In genomic region chr11:130145328-130145812, GRCh38 we compare ENCODE assay signal across 15 cellular contexts. TPM values are rescaled to one million over a fixed set of nuclear protein-coding genes. Genes with fewer than 3 reads are reported as not detected.
DNase-seq lines count a peak whose midpoint lies in the region; ATAC-seq and TF ChIP-seq lines count a peak whose summit lies in the region.
"Had no signal": no experiment of that assay in that cellular context is flagged by ENCODE, and none has a peak within 500 bp of the region (broad histone marks: within the 10 kb centered on the region; RNA-seq: fewer than 3 reads in every experiment).

No MANE protein-coding gene starts in this region.

- no peaks in the 10 kb centered on the region for H3K27me3 ChIP-seq in duodenal mucosa (ENCODE audit: control insufficient read depth in 1 of 2, insufficient read depth in 2 of 2, low read length in 2 of 2)
- H3K27me3 ChIP-seq in brain microvascular endothelial cell (replicated peaks): no peaks in the 10 kb centered on the region
- H3K27me3 ChIP-seq: ascending aorta had no signal

- H3K4me1 Mint-ChIP-seq in natural killer cell: peaks cover 27 to 28% of the 10 kb centered on the region in 2 donors
- H3K4me1 Mint-ChIP-seq in natural killer cell treated with Interleukin-12 subunit alpha and Interleukin-12 subunit beta and Interleukin-15 and Interleukin-18, amount 100 ng/mL, for 72 hours (ENCODE audit: low read depth in 2 of 2): peaks cover 23 to 25% of the 10 kb centered on the region in 2 donors

- H3K27ac Mint-ChIP-seq in natural killer cell: peak overlapping the region; percentile 63 to 72
- peak overlapping the region in 1 of 2 donors; percentile 10 for H3K27ac Mint-ChIP-seq in natural killer cell treated with Interleukin-12 subunit alpha and Interleukin-12 subunit beta and Interleukin-15 and Interleukin-18, amount 100 ng/mL, for 72 hours
- H3K27ac Mint-ChIP-seq: activated T-cell treated with anti-CD3 and anti-CD28 coated beads, Interleukin-2, amount 50 U/mL, for 24 hours had no signal

- H3K36me3 ChIP-seq in duodenal mucosa (ENCODE audit: control insufficient read depth in 1 of 2, insufficient read depth in 2 of 2, low read length in 2 of 2) (peaks cover 14 to 26% of the 10 kb centered on the region in 2 donors), mucosa of descending colon (ENCODE audit: low read depth) (no peaks in the 10 kb centered on the region), brain microvascular endothelial cell (replicated peaks) (peaks cover 28% of the 10 kb centered on the region)

- DNase-seq in natural killer cell (no peak), mucosa of descending colon (peak in 1 of 3 donors; percentile 66), brain microvascular endothelial cell (no peak), NCI-H526 treated with DMSO at 0.1 percent for 48 hours (lab: John Stamatoyannopoulos, UW) (no peak), middle frontal gyrus (ENCODE audit: extremely low spot score, low spot score) (no peak)
- DNase-seq in natural killer cell treated with Interleukin-12 subunit alpha and Interleukin-12 subunit beta and Interleukin-15 and Interleukin-18, amount 100 ng/mL, for 72 hours (ENCODE audit: low spot score): no peak
- DNase-seq: activated T-cell treated with anti-CD3 and anti-CD28 coated beads, Interleukin-2, amount 50 U/mL, for 24 hours; GM23248; NCI-H2171; stimulated activated CD4-positive, alpha-beta T cell treated with anti-CD3 and anti-CD28 coated beads, Interleukin-4, amount 100 ng/mL, for 1 hour had no signal

- in situ Hi-C loops in brain microvascular endothelial cell (cut with HindIII; ENCODE audit: low pct_ligation_motif_present, low sequenced_read_pairs): loop anchor here (25.0 kb wide), 1 partner anchor 208 kb away; no protein-coding TSS in a partner anchor

- H3K4me1 ChIP-seq in duodenal mucosa (ENCODE audit: control insufficient read depth in 1 of 2, insufficient read depth in 2 of 2, low read length in 2 of 2) (peaks cover 54 to 67% of the 10 kb centered on the region in 2 donors), mucosa of descending colon (ENCODE audit: low read depth) (peaks cover 46% of the 10 kb centered on the region)

- peak overlapping the region; percentile 34 to 37 for H3K9ac ChIP-seq in duodenal mucosa (ENCODE audit: low read depth in 1 of 2, low read length in 2 of 2)
- H3K9ac ChIP-seq: GM23248, KMS-11 had no signal

- ATAC-seq in natural killer cell (no peak), mucosa of descending colon (peak; percentile 79), HG03565 (IDR thresholded peaks at IDR 0.05; ENCODE audit: unreplicated experiment) (no peak)
- ATAC-seq in natural killer cell treated with Interleukin-12 subunit alpha and Interleukin-12 subunit beta and Interleukin-15 and Interleukin-18, amount 100 ng/mL, for 72 hours: no peak

- H3K36me3 Mint-ChIP-seq in natural killer cell: no peaks in the 10 kb centered on the region
- peaks cover 13% of the 10 kb centered on the region for H3K36me3 Mint-ChIP-seq in natural killer cell treated with Interleukin-12 subunit alpha and Interleukin-12 subunit beta and Interleukin-15 and Interleukin-18, amount 100 ng/mL, for 72 hours

- H3K9me3 Mint-ChIP-seq in natural killer cell: no peaks in the 10 kb centered on the region
- no peaks in the 10 kb centered on the region for H3K9me3 Mint-ChIP-seq in natural killer cell treated with Interleukin-12 subunit alpha and Interleukin-12 subunit beta and Interleukin-15 and Interleukin-18, amount 100 ng/mL, for 72 hours
- H3K9me3 Mint-ChIP-seq: activated T-cell treated with anti-CD3 and anti-CD28 coated beads, Interleukin-2, amount 50 U/mL, for 24 hours had no signal

- no peak overlapping the region for H3K4me3 Mint-ChIP-seq in natural killer cell
- no peak overlapping the region for H3K4me3 Mint-ChIP-seq in natural killer cell treated with Interleukin-12 subunit alpha and Interleukin-12 subunit beta and Interleukin-15 and Interleukin-18, amount 100 ng/mL, for 72 hours
- H3K4me3 Mint-ChIP-seq: activated T-cell treated with anti-CD3 and anti-CD28 coated beads, Interleukin-2, amount 50 U/mL, for 24 hours had no signal

- H3K27ac ChIP-seq in duodenal mucosa (ENCODE audit: low read depth, low read length) (peak overlapping the region; percentile 73), brain microvascular endothelial cell (no peak overlapping the region)
- H3K27ac ChIP-seq: GM23248, KMS-11 had no signal

- no peaks in the 10 kb centered on the region for H3K9me3 ChIP-seq in duodenal mucosa (ENCODE audit: control insufficient read depth in 1 of 2, low read length in 2 of 2)
- no peaks in the 10 kb centered on the region for H3K9me3 ChIP-seq in mucosa of descending colon
- H3K9me3 ChIP-seq: ascending aorta had no signal

- TF ChIP-seq CTCF in natural killer cell (IDR thresholded peaks at IDR 0.05) (no peak), mucosa of descending colon (IDR thresholded peaks at IDR 0.05) (no peak), brain microvascular endothelial cell (IDR thresholded peaks at IDR 0.05; ENCODE audit: low read depth, low read length, missing control alignments) (no peak)

- intact Hi-C loops in natural killer cell (cut with micrococcal nuclease) (no loop called here), mucosa of descending colon (cut with DNase I, micrococcal nuclease) (no loop called here)

- H3K4me3 ChIP-seq in duodenal mucosa (ENCODE audit: low read depth in 1 of 2, low read length in 2 of 2) (no peak overlapping the region), mucosa of descending colon (no peak overlapping the region), brain microvascular endothelial cell (ENCODE audit: low read depth, low read length) (no peak overlapping the region)
- H3K4me3 ChIP-seq: ascending aorta, GM23248 had no signal

- no peaks in the 10 kb centered on the region for H3K27me3 Mint-ChIP-seq in natural killer cell (ENCODE audit: low read depth in 2 of 2)
- H3K27me3 Mint-ChIP-seq in natural killer cell treated with Interleukin-12 subunit alpha and Interleukin-12 subunit beta and Interleukin-15 and Interleukin-18, amount 100 ng/mL, for 72 hours: no peaks in the 10 kb centered on the region
- H3K27me3 Mint-ChIP-seq: activated T-cell treated with anti-CD3 and anti-CD28 coated beads, Interleukin-2, amount 50 U/mL, for 24 hours had no signal

RNA-seq across cellular contexts. Expression of gene ST14, which starts 14.2 kb away (rescaled TPM):
- total RNA-seq in natural killer cell (1 to 10 TPM in 2 of 3 donors, under 1 TPM in 1; 0.61 to 1.9 (median 1.0) TPM), mucosa of descending colon (100 to 1,000 TPM; 260 to 622 (median 508) TPM)
- under 1 TPM in 1 of 2 donors, not detected in 1; 0.17 TPM for total RNA-seq in natural killer cell treated with Interleukin-12 subunit alpha and Interleukin-12 subunit beta and Interleukin-15 and Interleukin-18, amount 100 ng/mL, for 72 hours
- total RNA-seq: GM23248, osteocyte had no signal

Comparison
In these comparisons a context has a peak if more than half of its experiments do, and no peak if none do; other contexts are left out.
1. RNA of gene ST14, which starts 14.2 kb away (total RNA-seq): 260 to 622 TPM in mucosa of descending colon; 0.61 to 1.9 TPM in natural killer cell and 0.17 TPM in natural killer cell treated with Interleukin-12 subunit alpha and Interleukin-12 subunit beta and Interleukin-15 and Interleukin-18, amount 100 ng/mL, for 72 hours; every median in the first group is over 10 times any median in the second.